8 cellular contexts compared by ENCODE assay signal in the genomic region with DNA sequence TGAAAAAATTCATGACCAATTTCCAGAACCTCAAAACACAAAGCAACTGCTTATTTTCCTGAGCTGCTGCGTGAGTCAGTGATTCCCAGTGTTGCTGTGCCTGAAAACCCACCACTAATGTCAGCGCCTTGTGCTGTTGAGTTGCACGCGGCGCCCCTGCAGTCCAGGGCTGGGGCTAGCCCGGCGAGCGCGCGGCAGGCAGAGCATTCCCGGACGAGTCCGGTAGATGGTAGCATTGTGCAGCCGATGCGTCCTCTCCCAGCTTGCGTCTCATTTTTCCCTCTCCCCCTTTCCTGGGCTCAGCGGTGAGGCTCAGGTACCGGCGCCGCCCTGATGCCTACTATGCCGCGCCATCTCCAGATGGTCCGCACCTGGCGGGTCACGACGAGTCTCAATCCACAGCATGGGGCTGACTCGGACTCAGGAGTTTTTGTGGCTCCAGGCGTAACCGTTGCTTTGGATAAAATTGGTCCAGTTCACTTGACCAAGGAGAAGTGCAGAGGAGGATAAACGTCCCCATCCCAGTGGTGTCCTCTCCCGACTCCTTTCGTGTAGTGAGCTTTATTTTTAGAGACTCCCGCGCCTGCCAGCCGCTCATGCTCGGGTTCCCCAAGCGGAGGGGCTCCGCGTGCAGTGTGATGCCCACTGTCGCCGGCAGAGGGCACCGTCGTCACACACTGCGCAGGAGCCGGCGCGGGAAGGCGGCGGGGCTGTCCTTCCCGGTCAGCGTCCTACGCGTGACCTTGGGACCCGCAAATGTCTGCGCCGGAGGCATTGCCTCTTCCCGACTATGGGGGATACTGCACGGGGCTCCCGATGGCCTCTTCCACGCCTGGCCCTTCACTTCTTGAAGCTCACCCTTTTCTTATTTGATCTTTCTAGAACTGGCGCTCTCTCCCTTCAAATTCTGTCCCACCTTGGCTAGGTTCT. TPM values are rescaled to one million over a fixed set of nuclear protein-coding genes. Genes with fewer than 3 reads are reported as not detected.
DNase-seq lines count a peak whose midpoint lies in the region; ATAC-seq and TF ChIP-seq lines count a peak whose summit lies in the region.

No MANE protein-coding gene starts in this region.

- H3K9me3 ChIP-seq in Peyer's patch, result no peaks in the 10 kb centered on the region

- in situ Hi-C loops in KBM-7 (cut with MboI; ENCODE audit: low pct_unique_long_range_greater_than_20kb, low sequenced_read_pairs), result no loop called here

- no peaks in the 10 kb centered on the region for H3K4me1 ChIP-seq in Peyer's patch

- peak overlapping the region; percentile 32 to 61 (median 52) for H3K4me3 ChIP-seq in Peyer's patch

- no peak for TF ChIP-seq POLR2A in Peyer's patch (IDR thresholded peaks at IDR 0.05)

- ATAC-seq in GM21737 (IDR thresholded peaks at IDR 0.05; ENCODE audit: unreplicated experiment), result peak; percentile 96
- ATAC-seq in activated T-helper 17 cell treated with anti-CD3 and anti-CD28 coated beads, Interleukin-2, amount 50 U/mL, for 72 hours (replicated peaks), result peak; percentile 94
- ATAC-seq in naive thymus-derived CD8-positive, alpha-beta T cell, result peak; percentile 91 to 94
- ATAC-seq in stimulated activated memory B cell treated with anti-CD40 and anti-IgM and Interleukin-4, amounts not matched to agents 10 μg/mL and 1 μg/mL and 100 μg/mL, for 72 hours, result peak; percentile 88

- TF ChIP-seq CTCF in Peyer's patch (IDR thresholded peaks at IDR 0.05), result peak; percentile 66 to 83 (median 76)

- H3K27me3 ChIP-seq in Peyer's patch, result no peaks in the 10 kb centered on the region

- no peak overlapping the region for H3K27ac Mint-ChIP-seq in activated T-helper 17 cell treated with anti-CD3 and anti-CD28 coated beads, Interleukin-2, amount 50 U/mL, for 72 hours
- H3K27ac Mint-ChIP-seq in naive thymus-derived CD8-positive, alpha-beta T cell, result peak overlapping the region in 4 of 10 donors; percentile 28 to 67 (median 64)
- no peak overlapping the region for H3K27ac Mint-ChIP-seq in stimulated activated memory B cell treated with anti-CD40 and anti-IgM and Interleukin-4, amounts not matched to agents 10 μg/mL and 1 μg/mL and 100 μg/mL, for 72 hours

- H3K36me3 Mint-ChIP-seq in activated T-helper 17 cell treated with anti-CD3 and anti-CD28 coated beads, Interleukin-2, amount 50 U/mL, for 72 hours (ENCODE audit: low read depth), result no peaks in the 10 kb centered on the region
- H3K36me3 Mint-ChIP-seq in naive thymus-derived CD8-positive, alpha-beta T cell, result no peaks in the 10 kb centered on the region
- no peaks in the 10 kb centered on the region for H3K36me3 Mint-ChIP-seq in stimulated activated memory B cell treated with anti-CD40 and anti-IgM and Interleukin-4, amounts not matched to agents 10 μg/mL and 1 μg/mL and 100 μg/mL, for 72 hours

- H3K4me3 Mint-ChIP-seq in activated T-helper 17 cell treated with anti-CD3 and anti-CD28 coated beads, Interleukin-2, amount 50 U/mL, for 72 hours, result peak overlapping the region; percentile 82
- peak overlapping the region; percentile 84 to 95 (median 90) for H3K4me3 Mint-ChIP-seq in naive thymus-derived CD8-positive, alpha-beta T cell
- H3K4me3 Mint-ChIP-seq in stimulated activated memory B cell treated with anti-CD40 and anti-IgM and Interleukin-4, amounts not matched to agents 10 μg/mL and 1 μg/mL and 100 μg/mL, for 72 hours, result peak overlapping the region; percentile 84

- DNase-seq in DMS79 (lab: John Stamatoyannopoulos, UW) (peak; percentile 57), KBM-7 (peak; percentile 88), Peyer's patch (peak; percentile 47 to 86 (median 82)), fibroblast of peridontal ligament (ENCODE audit: extremely low read depth) (peak; percentile 70)
- peak; percentile 32 to 73 (median 66) for DNase-seq in naive thymus-derived CD8-positive, alpha-beta T cell

- no peaks in the 10 kb centered on the region for H3K9me3 Mint-ChIP-seq in activated T-helper 17 cell treated with anti-CD3 and anti-CD28 coated beads, Interleukin-2, amount 50 U/mL, for 72 hours
- no peaks in the 10 kb centered on the region for H3K9me3 Mint-ChIP-seq in naive thymus-derived CD8-positive, alpha-beta T cell
- H3K9me3 Mint-ChIP-seq in stimulated activated memory B cell treated with anti-CD40 and anti-IgM and Interleukin-4, amounts not matched to agents 10 μg/mL and 1 μg/mL and 100 μg/mL, for 72 hours, result no peaks in the 10 kb centered on the region

- peak overlapping the region in 3 of 4 donors; percentile 27 to 38 (median 32) for H3K27ac ChIP-seq in Peyer's patch

- H3K27me3 Mint-ChIP-seq in activated T-helper 17 cell treated with anti-CD3 and anti-CD28 coated beads, Interleukin-2, amount 50 U/mL, for 72 hours, result peaks cover 24% of the 10 kb centered on the region
- peaks cover 18 to 39% (median 28%) of the 10 kb centered on the region in 5 donors for H3K27me3 Mint-ChIP-seq in naive thymus-derived CD8-positive, alpha-beta T cell
- peaks cover 39% of the 10 kb centered on the region for H3K27me3 Mint-ChIP-seq in stimulated activated memory B cell treated with anti-CD40 and anti-IgM and Interleukin-4, amounts not matched to agents 10 μg/mL and 1 μg/mL and 100 μg/mL, for 72 hours

- POLR2A ChIA-PET in naive thymus-derived CD8-positive, alpha-beta T cell (lab: Charles Lee), result no interaction called here

- no peaks in the 10 kb centered on the region for H3K36me3 ChIP-seq in Peyer's patch

- H3K4me1 Mint-ChIP-seq in activated T-helper 17 cell treated with anti-CD3 and anti-CD28 coated beads, Interleukin-2, amount 50 U/mL, for 72 hours, result no peaks in the 10 kb centered on the region
- H3K4me1 Mint-ChIP-seq in naive thymus-derived CD8-positive, alpha-beta T cell, result peaks cover 4 to 15% (median 10%) of the 10 kb centered on the region in 4 donors
- peaks cover 13% of the 10 kb centered on the region for H3K4me1 Mint-ChIP-seq in stimulated activated memory B cell treated with anti-CD40 and anti-IgM and Interleukin-4, amounts not matched to agents 10 μg/mL and 1 μg/mL and 100 μg/mL, for 72 hours

RNA-seq across cellular contexts. Expression of a gene that starts 53.6 kb away (rescaled TPM):
- total RNA-seq in Peyer's patch, result 10 to 100 TPM; 37.1 to 92.1 (median 79.1) TPM
- not detected for total RNA-seq in activated T-helper 17 cell treated with anti-CD3 and anti-CD28 coated beads, Interleukin-2, amount 50 U/mL, for 72 hours
- not detected for total RNA-seq in naive thymus-derived CD8-positive, alpha-beta T cell
- not detected for polyA plus RNA-seq in naive thymus-derived CD8-positive, alpha-beta T cell

Comparison
In these comparisons a context has a peak if more than half of its experiments do, and no peak if none do; other contexts are left out.
1. Peak in every context shown above with its lines: DNase-seq, ATAC-seq, H3K4me3 ChIP-seq and H3K27ac ChIP-seq.
2. RNA of a gene that starts 53.6 kb away (total RNA-seq): 37.1 to 92.1 TPM in Peyer's patch; not detected in naive thymus-derived CD8-positive, alpha-beta T cell and not detected in activated T-helper 17 cell treated with anti-CD3 and anti-CD28 coated beads, Interleukin-2, amount 50 U/mL, for 72 hours; every median in the first group is over 10 times any median in the second.